2 cellular contexts compared by ENCODE assay signal in genomic region chr10:23194471-23194965, GRCh38.
TF ChIP-seq lines count a peak whose summit lies in the region.

No MANE protein-coding gene starts in this region.

TF ChIP-seq in HepG2, 621 proteins besides CTCF, POLR2A, EP300 and RAD21:
- TF ChIP-seq MBD4 (IDR thresholded peaks at IDR 0.05; ENCODE audit: borderline replicate concordance, low read length) (no peak), ZNF629 (CRISPR knock-in tag; conservative IDR thresholded peaks at IDR 0.05) (peak; percentile 71)

TF ChIP-seq in H1, 55 proteins besides CTCF, POLR2A, EP300 and RAD21:
- TF ChIP-seq SAP30 (IDR thresholded peaks at IDR 0.05; ENCODE audit: insufficient read depth, insufficient replicate concordance, low read length), result no peak
- peak; percentile 93 for TF ChIP-seq RNF2 (IDR thresholded peaks at IDR 0.05; ENCODE audit: borderline replicate concordance, low read depth, low read length, missing control alignments, poor library complexity, severe bottlenecking)
